Comparison of ENCODE assay signal across 1 cellular context in genomic region chr19:50198431-50199253, GRCh38.
A peak's percentile ranks its signal among the peaks of the same experiment; 100 is the strongest.
TF ChIP-seq lines count a peak whose summit lies in the region.

No MANE protein-coding gene starts in this region.

TF ChIP-seq in K562, 482 proteins besides CTCF, POLR2A, EP300 and RAD21 (continued from another document):
- peak; percentile 94 for TF ChIP-seq ZBTB40 (IDR thresholded peaks at IDR 0.05)
- peak; percentile 90 for TF ChIP-seq ZBTB40 (CRISPR knock-in tag; IDR thresholded peaks at IDR 0.05)
- TF ChIP-seq ZNF512 (tag; IDR thresholded peaks at IDR 0.05) = 0 out of 2 replicates have a peak, but pooled peaks have one; percentile 9
